ENCODE assay signal across 31 cellular contexts in genomic region chr16:89645122-89645521, GRCh38. TPM values are rescaled to one million over a fixed set of nuclear protein-coding genes. Genes with fewer than 3 reads are reported as not detected.
"Had no signal": no experiment of that assay in that cellular context is flagged by ENCODE, and none has a peak within 500 bp of the region (broad histone marks: within the 10 kb centered on the region; RNA-seq: fewer than 3 reads in every experiment).

No MANE protein-coding gene starts in this region.

- H3K27me3 Mint-ChIP-seq: activated CD4-positive, alpha-beta T cell treated with anti-CD3 and anti-CD28 coated beads, Interleukin-2, amount 10 ng/mL, durations not matched to agents 7 days and 5 days; activated CD8-positive, alpha-beta T cell treated with anti-CD3 and anti-CD28 coated beads for 36 hours; activated naive CD8-positive, alpha-beta T cell; progenitor cell of endocrine pancreas had no signal

- H3K27me3 ChIP-seq: colonic mucosa, gastroesophageal sphincter, ovary, sigmoid colon, suprapubic skin, upper lobe of right lung had no signal

- H3K4me1 ChIP-seq: colonic mucosa had no signal

- H3K9me3 ChIP-seq: colonic mucosa, gastroesophageal sphincter, neutrophil, ovary, sigmoid colon, suprapubic skin, tibial artery, upper lobe of right lung had no signal

- FAIRE-seq: endometrium, keratinocyte, small intestine had no signal

- H3K4me3 Mint-ChIP-seq: activated CD4-positive, alpha-beta T cell treated with anti-CD3 and anti-CD28 coated beads, Interleukin-2, amount 10 ng/mL, durations not matched to agents 7 days and 5 days; activated CD8-positive, alpha-beta T cell treated with anti-CD3 and anti-CD28 coated beads for 36 hours; activated naive CD8-positive, alpha-beta T cell; activated T-cell treated with anti-CD3 and anti-CD28 coated beads, Interleukin-2, amount 50 U/mL, for 4 hours; nephron; WTC11 had no signal

- DNase-seq: activated CD4-positive, alpha-beta T cell treated with anti-CD3 and anti-CD28 coated beads for 1 hour; activated CD4-positive, alpha-beta T cell treated with anti-CD3 and anti-CD28 coated beads, Interleukin-2, amount 10 ng/mL, durations not matched to agents 7 days and 5 days; activated CD8-positive, alpha-beta T cell treated with anti-CD3 and anti-CD28 coated beads for 36 hours; activated T-cell treated with anti-CD3 and anti-CD28 coated beads, Interleukin-2, amount 50 U/mL, for 4 hours; anterior cingulate cortex; cerebellar nuclear complex; colonic mucosa; effector CD8-positive, alpha-beta T cell; erythroblast; hippocampal formation; left cardiac atrium; mammary epithelial cell; ovary; sigmoid colon; small intestine; stimulated activated naive CD4-positive, alpha-beta T cell; T-helper 2 cell; tibial artery; upper lobe of right lung had no signal

- H3K27ac Mint-ChIP-seq: activated CD4-positive, alpha-beta T cell treated with anti-CD3 and anti-CD28 coated beads, Interleukin-2, amount 10 ng/mL, durations not matched to agents 7 days and 5 days; activated CD8-positive, alpha-beta T cell treated with anti-CD3 and anti-CD28 coated beads for 36 hours; activated naive CD8-positive, alpha-beta T cell; activated T-helper 2 cell treated with anti-CD3 and anti-CD28 coated beads, Interferon-gamma antibody, Interleukin-2, Interleukin-4, amounts not matched to agents 10 μg/mL and 5 μg/mL and 100 μg/mL, durations not matched to agents 14 hours and 24 hours and 36 hours; nephron; progenitor cell of endocrine pancreas; WTC11 had no signal

- H3K27ac ChIP-seq: colonic mucosa, gastroesophageal sphincter, neutrophil, ovary, sigmoid colon, suprapubic skin, tibial artery, upper lobe of right lung had no signal

- H3K9me3 Mint-ChIP-seq: activated CD4-positive, alpha-beta T cell treated with anti-CD3 and anti-CD28 coated beads, Interleukin-2, amount 10 ng/mL, durations not matched to agents 7 days and 5 days; activated CD8-positive, alpha-beta T cell treated with anti-CD3 and anti-CD28 coated beads for 36 hours; activated T-cell treated with anti-CD3 and anti-CD28 coated beads, Interleukin-2, amount 50 U/mL, for 4 hours; activated T-helper 2 cell treated with anti-CD3 and anti-CD28 coated beads, Interferon-gamma antibody, Interleukin-2, Interleukin-4, amounts not matched to agents 10 μg/mL and 5 μg/mL and 100 μg/mL, durations not matched to agents 14 hours and 24 hours and 36 hours; nephron; WTC11 had no signal

- H3K4me3 ChIP-seq: colonic mucosa, gastroesophageal sphincter, ovary, sigmoid colon, suprapubic skin, tibial artery, upper lobe of right lung had no signal

- H3K36me3 Mint-ChIP-seq: activated naive CD8-positive, alpha-beta T cell had no signal

- H3K36me3 ChIP-seq: ovary had no signal

- ATAC-seq: activated CD8-positive, alpha-beta T cell treated with anti-CD3 and anti-CD28 coated beads for 36 hours; activated T-cell treated with anti-CD3 and anti-CD28 coated beads, Interleukin-2, amount 50 U/mL, for 4 hours; gastroesophageal sphincter; left cardiac atrium; upper lobe of right lung; WTC11 had no signal

RNA-seq across cellular contexts. Expression of gene DPEP1, which starts 31.7 kb away (rescaled TPM):
- total RNA-seq: activated CD4-positive, alpha-beta T cell treated with anti-CD3 and anti-CD28 coated beads, Interleukin-2, amount 10 ng/mL, durations not matched to agents 7 days and 5 days; activated CD8-positive, alpha-beta T cell treated with anti-CD3 and anti-CD28 coated beads for 36 hours; activated T-cell treated with anti-CD3 and anti-CD28 coated beads, Interleukin-2, amount 50 U/mL, for 4 hours; activated T-helper 2 cell treated with anti-CD3 and anti-CD28 coated beads, Interferon-gamma antibody, Interleukin-2, Interleukin-4, amounts not matched to agents 10 μg/mL and 5 μg/mL and 100 μg/mL, durations not matched to agents 14 hours and 24 hours and 36 hours; fibroblast of villous mesenchyme; left cardiac atrium; mammary epithelial cell; sigmoid colon had no signal
- polyA plus RNA-seq: fibroblast of lung, mammary epithelial cell had no signal
